Comparison of ENCODE assay signal across 18 cellular contexts in the genomic region with DNA sequence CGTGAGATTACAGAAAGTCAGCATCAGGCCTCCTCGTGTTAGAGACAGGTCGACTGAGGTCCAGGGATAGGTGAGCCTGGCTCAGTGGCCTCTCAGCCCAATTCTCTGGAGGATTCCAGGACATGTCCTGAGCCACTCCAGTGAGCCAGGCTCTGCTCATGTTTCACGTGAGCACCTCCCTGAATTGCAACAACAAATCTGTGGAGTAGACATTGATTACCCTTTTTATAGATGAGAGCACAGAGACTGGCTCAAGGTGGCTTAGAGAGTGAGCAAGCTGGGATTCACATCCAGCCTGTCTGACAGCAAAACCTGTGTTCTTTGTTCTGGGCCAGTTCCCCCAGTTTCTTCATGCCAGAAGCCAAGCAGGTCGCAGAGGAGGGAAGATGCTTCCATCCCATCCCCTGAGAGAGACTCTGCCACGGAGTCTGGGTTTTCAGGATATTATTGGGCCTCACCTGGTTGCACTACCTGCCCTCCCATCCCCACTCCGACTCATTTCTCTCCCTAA. TPM values are rescaled to one million over a fixed set of nuclear protein-coding genes. Genes with fewer than 3 reads are reported as not detected.
A peak's percentile ranks its signal among the peaks of the same experiment; 100 is the strongest.
DNase-seq lines count a peak whose midpoint lies in the region; ATAC-seq, FAIRE-seq and TF ChIP-seq lines count a peak whose summit lies in the region.
"Had no signal": no experiment of that assay in that cellular context is flagged by ENCODE, and none has a peak within 500 bp of the region (broad histone marks: within the 10 kb centered on the region; RNA-seq: fewer than 3 reads in every experiment).

No MANE protein-coding gene starts in this region.

- intact Hi-C loops in sigmoid colon (cut with DNase I) = loop anchor here (2.0 kb wide), 1 partner anchor 30 kb away; no protein-coding TSS in a partner anchor
- intact Hi-C loops in activated CD4-positive, alpha-beta T cell treated with anti-CD3 and anti-CD28 coated beads, Interleukin-2, amount 10 ng/mL, durations not matched to agents 24 days and 14 days (cut with micrococcal nuclease) = no loop called here

- TF ChIP-seq CTCF in astrocyte (IDR thresholded peaks at IDR 0.05; ENCODE audit: insufficient read depth, low read depth, low read length) (no peak), right atrium auricular region (IDR thresholded peaks at IDR 0.05) (no peak), sigmoid colon (IDR thresholded peaks at IDR 0.05) (no peak)

- H3K9me2 ChIP-seq in GM23248 (ENCODE audit: insufficient read depth) = no peaks in the 10 kb centered on the region

- H3K27me3 ChIP-seq in GM23248 (replicated peaks; ENCODE audit: insufficient read depth) (no peaks in the 10 kb centered on the region), astrocyte (ENCODE audit: insufficient read depth, low read length) (no peaks in the 10 kb centered on the region), right atrium auricular region (no peaks in the 10 kb centered on the region), sigmoid colon (no peaks in the 10 kb centered on the region)
- H3K27me3 ChIP-seq: BLaER1, cardiac muscle cell had no signal

- no peak overlapping the region for H3K4me3 ChIP-seq in GM23248
- H3K4me3 ChIP-seq in astrocyte (ENCODE audit: insufficient read depth, low read depth, low read length) = no peak overlapping the region
- no peak overlapping the region for H3K4me3 ChIP-seq in right atrium auricular region
- H3K4me3 ChIP-seq in sigmoid colon = no peak overlapping the region
- H3K4me3 ChIP-seq: BLaER1, cardiac muscle cell, lung had no signal

- FAIRE-seq in astrocyte (lab: Jason Lieb, UNC) = no peak
- FAIRE-seq: GM12891, GM19239 had no signal

- H3K27me3 Mint-ChIP-seq in astrocyte (ENCODE audit: low read depth, unreplicated experiment) = no peaks in the 10 kb centered on the region
- H3K27me3 Mint-ChIP-seq in activated CD4-positive, alpha-beta T cell treated with anti-CD3 and anti-CD28 coated beads, Interleukin-2, amount 10 ng/mL, durations not matched to agents 24 days and 14 days = peaks cover 2% of the 10 kb centered on the region
- no peaks in the 10 kb centered on the region for H3K27me3 Mint-ChIP-seq in stimulated activated memory B cell treated with anti-CD40 and anti-IgM and Interleukin-4, amounts not matched to agents 10 μg/mL and 1 μg/mL and 100 μg/mL, for 72 hours
- H3K27me3 Mint-ChIP-seq: activated CD4-positive, alpha-beta memory T cell treated with anti-CD3 and anti-CD28 coated beads for 36 hours had no signal

- no peaks in the 10 kb centered on the region for H4K20me1 ChIP-seq in GM23248 (ENCODE audit: insufficient read depth)
- H4K20me1 ChIP-seq in astrocyte (ENCODE audit: insufficient read depth, low read length) = no peaks in the 10 kb centered on the region
- H4K20me1 ChIP-seq: BLaER1 had no signal

- H3F3A ChIP-seq in GM23248 (ENCODE audit: insufficient read depth) = peaks cover 9% of the 10 kb centered on the region; the same call in 1 of the 2 replicates

- peak overlapping the region; percentile 70 for H3K27ac Mint-ChIP-seq in astrocyte (ENCODE audit: unreplicated experiment)
- no peak overlapping the region for H3K27ac Mint-ChIP-seq in activated CD4-positive, alpha-beta T cell treated with anti-CD3 and anti-CD28 coated beads, Interleukin-2, amount 10 ng/mL, durations not matched to agents 24 days and 14 days
- H3K27ac Mint-ChIP-seq in stimulated activated memory B cell treated with anti-CD40 and anti-IgM and Interleukin-4, amounts not matched to agents 10 μg/mL and 1 μg/mL and 100 μg/mL, for 72 hours = no peak overlapping the region
- H3K27ac Mint-ChIP-seq: activated CD4-positive, alpha-beta memory T cell treated with anti-CD3 and anti-CD28 coated beads for 36 hours had no signal

- ATAC-seq in stimulated activated memory B cell treated with anti-CD40 and anti-IgM and Interleukin-4, amounts not matched to agents 10 μg/mL and 1 μg/mL and 100 μg/mL, for 72 hours = no peak

- peaks cover 4% of the 10 kb centered on the region for H3K4me1 Mint-ChIP-seq in astrocyte (ENCODE audit: low read depth, unreplicated experiment)
- H3K4me1 Mint-ChIP-seq in activated CD4-positive, alpha-beta T cell treated with anti-CD3 and anti-CD28 coated beads, Interleukin-2, amount 10 ng/mL, durations not matched to agents 24 days and 14 days = no peaks in the 10 kb centered on the region
- no peaks in the 10 kb centered on the region for H3K4me1 Mint-ChIP-seq in stimulated activated memory B cell treated with anti-CD40 and anti-IgM and Interleukin-4, amounts not matched to agents 10 μg/mL and 1 μg/mL and 100 μg/mL, for 72 hours

- H3K4me1 ChIP-seq in GM23248 (ENCODE audit: insufficient read depth) = peaks cover 11% of the 10 kb centered on the region
- peaks cover 16% of the 10 kb centered on the region for H3K4me1 ChIP-seq in astrocyte (ENCODE audit: insufficient read depth, low read length)
- H3K4me1 ChIP-seq in right atrium auricular region = peaks cover 0 to 37% of the 10 kb centered on the region in 2 donors
- H3K4me1 ChIP-seq in sigmoid colon = peaks cover 0 to 52% (median 45%) of the 10 kb centered on the region in 4 donors

- H3K4me2 ChIP-seq in GM23248 (ENCODE audit: unreplicated experiment) = peak overlapping the region; percentile 37
- no peak overlapping the region for H3K4me2 ChIP-seq in astrocyte (ENCODE audit: low read length)
- H3K4me2 ChIP-seq: BLaER1 had no signal

- H3K9ac ChIP-seq in GM23248 = no peak overlapping the region
- no peak overlapping the region for H3K9ac ChIP-seq in astrocyte (ENCODE audit: low read length)
- H3K9ac ChIP-seq: BLaER1 had no signal

- H3K9me3 ChIP-seq in GM23248 (ENCODE audit: low read depth) = no peaks in the 10 kb centered on the region
- no peaks in the 10 kb centered on the region for H3K9me3 ChIP-seq in astrocyte (ENCODE audit: insufficient read depth, low read depth, low read length)
- no peaks in the 10 kb centered on the region for H3K9me3 ChIP-seq in right atrium auricular region
- H3K9me3 ChIP-seq in sigmoid colon = no peaks in the 10 kb centered on the region

- H2AFZ ChIP-seq in GM23248 = no peak overlapping the region
- H2AFZ ChIP-seq in astrocyte (ENCODE audit: low read depth, low read length) = no peak overlapping the region

- H3K4me3 Mint-ChIP-seq in astrocyte (ENCODE audit: unreplicated experiment) = no peak overlapping the region
- no peak overlapping the region for H3K4me3 Mint-ChIP-seq in activated CD4-positive, alpha-beta T cell treated with anti-CD3 and anti-CD28 coated beads, Interleukin-2, amount 10 ng/mL, durations not matched to agents 24 days and 14 days
- no peak overlapping the region for H3K4me3 Mint-ChIP-seq in stimulated activated memory B cell treated with anti-CD40 and anti-IgM and Interleukin-4, amounts not matched to agents 10 μg/mL and 1 μg/mL and 100 μg/mL, for 72 hours
- H3K4me3 Mint-ChIP-seq: activated CD4-positive, alpha-beta memory T cell treated with anti-CD3 and anti-CD28 coated beads for 36 hours had no signal

- in situ Hi-C loops in GM23248 (cut with MboI) = no loop called here

- H3K9me3 Mint-ChIP-seq in astrocyte (ENCODE audit: unreplicated experiment) = peaks cover 9% of the 10 kb centered on the region
- H3K9me3 Mint-ChIP-seq in activated CD4-positive, alpha-beta T cell treated with anti-CD3 and anti-CD28 coated beads, Interleukin-2, amount 10 ng/mL, durations not matched to agents 24 days and 14 days = peaks cover 4% of the 10 kb centered on the region
- H3K9me3 Mint-ChIP-seq in stimulated activated memory B cell treated with anti-CD40 and anti-IgM and Interleukin-4, amounts not matched to agents 10 μg/mL and 1 μg/mL and 100 μg/mL, for 72 hours = peaks cover 8% of the 10 kb centered on the region

- peaks cover 2% of the 10 kb centered on the region for H3K36me3 Mint-ChIP-seq in astrocyte (ENCODE audit: low read depth, unreplicated experiment)
- H3K36me3 Mint-ChIP-seq in activated CD4-positive, alpha-beta T cell treated with anti-CD3 and anti-CD28 coated beads, Interleukin-2, amount 10 ng/mL, durations not matched to agents 24 days and 14 days (ENCODE audit: low read depth) = no peaks in the 10 kb centered on the region
- H3K36me3 Mint-ChIP-seq in stimulated activated memory B cell treated with anti-CD40 and anti-IgM and Interleukin-4, amounts not matched to agents 10 μg/mL and 1 μg/mL and 100 μg/mL, for 72 hours = peaks cover 18% of the 10 kb centered on the region

- peak overlapping the region; percentile 26; the same call in 1 of the 2 replicates for H3K27ac ChIP-seq in GM23248
- H3K27ac ChIP-seq in astrocyte (ENCODE audit: low read depth, low read length) = no peak overlapping the region
- H3K27ac ChIP-seq in right atrium auricular region = peak overlapping the region; percentile 2 to 22
- H3K27ac ChIP-seq in sigmoid colon = peak overlapping the region; percentile 80 to 89 (median 84)
- H3K27ac ChIP-seq: BLaER1, cardiac muscle cell had no signal

- no peak for TF ChIP-seq POLR2A in sigmoid colon (IDR thresholded peaks at IDR 0.05)

- DNase-seq in GM23248 (no peak), astrocyte (ENCODE audit: low read depth) (no peak), right atrium auricular region (ENCODE audit: low spot score) (no peak), sigmoid colon (peak; percentile 73), AG20443 (ENCODE audit: low spot score) (no peak), SIG-M5 (lab: John Stamatoyannopoulos, UW) (no peak)
- DNase-seq in activated CD4-positive, alpha-beta T cell treated with anti-CD3 and anti-CD28 coated beads, Interleukin-2, amount 10 ng/mL, durations not matched to agents 24 days and 14 days = no peak
- DNase-seq: activated CD4-positive, alpha-beta memory T cell treated with anti-CD3 and anti-CD28 coated beads for 36 hours; activated gamma-delta T cell; KG1; NCI-H1436; NCI-H510A treated with DMSO at 0.1 percent for 48 hours had no signal

- 61 to 73% methylated on average over 7 of the region's 7 CpGs for WGBS in GM23248 (ENCODE audit: low coverage in 1 of 2, low lambda C conversion rate in 2 of 2, missing lambda C conversion rate in 2 of 2), 2 experiments
- 83 to 87% methylated on average over 7 of the region's 7 CpGs for WGBS in sigmoid colon, 2 donors

- H3K79me2 ChIP-seq in GM23248 (ENCODE audit: insufficient read depth) (no peaks in the 10 kb centered on the region), astrocyte (ENCODE audit: insufficient read depth, low read length) (no peaks in the 10 kb centered on the region)

- H3K36me3 ChIP-seq in GM23248 (ENCODE audit: low read depth) (no peaks in the 10 kb centered on the region), astrocyte (ENCODE audit: insufficient read depth, low read length) (no peaks in the 10 kb centered on the region), right atrium auricular region (no peaks in the 10 kb centered on the region), sigmoid colon (no peaks in the 10 kb centered on the region)
- H3K36me3 ChIP-seq: BLaER1, cardiac muscle cell had no signal

- no peak for TF ChIP-seq EP300 in sigmoid colon (IDR thresholded peaks at IDR 0.05)

RNA-seq across cellular contexts. Expression of a gene that starts 46.4 kb away (rescaled TPM):
- total RNA-seq in GM23248 (2014; rRNA removed; shearing (Covaris generic)) = 10.5 and 17.1 TPM in 2 replicates
- polyA plus RNA-seq in GM23248 (2016; fragmentation: Nextera tagmentation; extraction: Ambion mirVana) = 10.6 and 10.9 TPM in 2 replicates
- 20.7 and 21.0 TPM in 2 replicates for total RNA-seq in astrocyte
- 10 to 100 TPM; 19.5 to 26.0 TPM for total RNA-seq in right atrium auricular region
- 10 to 100 TPM; 32.3 to 54.6 (median 41.8) TPM for total RNA-seq in sigmoid colon
- 10 to 100 TPM; 25.2 to 36.3 (median 25.3) TPM for polyA plus RNA-seq in sigmoid colon
- total RNA-seq in activated CD4-positive, alpha-beta T cell treated with anti-CD3 and anti-CD28 coated beads, Interleukin-2, amount 10 ng/mL, durations not matched to agents 24 days and 14 days = 7.1 and 8.9 TPM in 2 replicates
